Comparison of ENCODE assay signal across 13 cellular contexts in genomic region chr21:33386222-33386784, GRCh38. TPM values are rescaled to one million over a fixed set of nuclear protein-coding genes. Genes with fewer than 3 reads are reported as not detected.
A peak's percentile ranks its signal among the peaks of the same experiment; 100 is the strongest.
DNase-seq lines count a peak whose midpoint lies in the region; ATAC-seq, FAIRE-seq and TF ChIP-seq lines count a peak whose summit lies in the region.
"Had no signal": no experiment of that assay in that cellular context is flagged by ENCODE, and none has a peak within 500 bp of the region (broad histone marks: within the 10 kb centered on the region; RNA-seq: fewer than 3 reads in every experiment).

No MANE protein-coding gene starts in this region.

- H3K4me3 ChIP-seq in endothelial cell of umbilical vein (replicated peaks in 1 of 3; ENCODE audit: insufficient read depth in 1 of 3, low read depth in 1 of 3, low read length in 3 of 3) (no peak overlapping the region), smooth muscle cell (no peak overlapping the region)
- H3K4me3 ChIP-seq: mucosa of descending colon had no signal

- H4K20me1 ChIP-seq in endothelial cell of umbilical vein (replicated peaks; ENCODE audit: control insufficient read depth, extremely low read depth, insufficient read depth, low read length) = no peaks in the 10 kb centered on the region
- H4K20me1 ChIP-seq in smooth muscle cell (ENCODE audit: low read depth) = no peaks in the 10 kb centered on the region

- POLR2A ChIA-PET in endothelial cell of umbilical vein (lab: Charles Lee) = no interaction called here

- H3K4me2 ChIP-seq in endothelial cell of umbilical vein (ENCODE audit: insufficient read depth, low read length) (no peak overlapping the region), smooth muscle cell (no peak overlapping the region)

- no peak for FAIRE-seq in endothelial cell of umbilical vein (lab: Jason Lieb, UNC)

- BruUV-seq in endothelial cell of umbilical vein (replicated peaks; lab: Mats Ljungman, UMichigan) = no TSS peak

- CTCF ChIA-PET in endothelial cell of umbilical vein (lab: Charles Lee) = interaction anchor here (0.6 to 3.1 kb wide), 4 partner anchors 10 to 186 kb away, joined by 3 to 12 read pairs (median 6); no protein-coding TSS in a partner anchor

- no peak overlapping the region for H2AFZ ChIP-seq in endothelial cell of umbilical vein (ENCODE audit: low read depth, low read length)
- H2AFZ ChIP-seq in smooth muscle cell (ENCODE audit: low read depth) = no peak overlapping the region

- no peak for TF ChIP-seq POLR2A in endothelial cell of umbilical vein (IDR thresholded peaks at IDR 0.05; ENCODE audit: low read depth, low read length)

- DNase-seq in OCI-M1 (lab: John Stamatoyannopoulos, UW) = peak; percentile 84
- DNase-seq in endothelial cell of umbilical vein (ENCODE audit: low read depth, low spot score) = no peak
- no peak for DNase-seq in smooth muscle cell (lab: John Stamatoyannopoulos, UW; ENCODE audit: unreplicated experiment)
- no peak for DNase-seq in amniotic stem cell (lab: John Stamatoyannopoulos, UW)
- DNase-seq: activated CD4-positive, CD25-positive, alpha-beta regulatory T cell treated with anti-CD3 and anti-CD28 coated beads, Interleukin-2, amount 50 U/mL, for 72 hours; DMS79; mucosa of descending colon; NCI-H1105; NCI-H524; SHP77 treated with DMSO at 0.1 percent for 48 hours had no signal

- H3K27ac ChIP-seq in endothelial cell of umbilical vein (ENCODE audit: insufficient read depth, low read depth, low read length) (no peak overlapping the region), smooth muscle cell (ENCODE audit: low read depth) (no peak overlapping the region)

- ATAC-seq in HG03045 (IDR thresholded peaks at IDR 0.05; ENCODE audit: unreplicated experiment) (no peak), HG03354 (IDR thresholded peaks at IDR 0.05; ENCODE audit: poor library complexity, severe bottlenecking, unreplicated experiment) (no peak)
- ATAC-seq: mucosa of descending colon had no signal

- H3K4me1 ChIP-seq in endothelial cell of umbilical vein (ENCODE audit: control insufficient read depth, extremely low read depth, insufficient read depth, low read length) = peaks cover 16% of the 10 kb centered on the region
- no peaks in the 10 kb centered on the region for H3K4me1 ChIP-seq in smooth muscle cell (ENCODE audit: low read depth)

- peaks cover 11% of the 10 kb centered on the region for H3F3A ChIP-seq in smooth muscle cell (ENCODE audit: low read depth)

- TF ChIP-seq CTCF in GM12874 (IDR thresholded peaks at IDR 0.05; ENCODE audit: insufficient read depth, low read depth, low read length) (peak; percentile 24; the same call in 1 of the 2 replicates), endothelial cell of umbilical vein (IDR thresholded peaks at IDR 0.05; ENCODE audit: extremely low read depth in 1 of 2, insufficient read depth in 1 of 2, low read depth in 1 of 2, low read length in 2 of 2) (peak; percentile 12 to 31), smooth muscle cell (IDR thresholded peaks at IDR 0.05; ENCODE audit: borderline replicate concordance, insufficient read depth, poor library complexity, severe bottlenecking) (peak; percentile 31)

- WGBS in smooth muscle cell (ENCODE audit: low lambda C conversion rate) = 80% methylated on average over 6 of the region's 6 CpGs

- H3K36me3 ChIP-seq in endothelial cell of umbilical vein (ENCODE audit: control insufficient read depth in 2 of 2, extremely low read depth in 1 of 2, insufficient read depth in 2 of 2, low read length in 2 of 2) (no peaks in the 10 kb centered on the region), smooth muscle cell (ENCODE audit: low read depth) (no peaks in the 10 kb centered on the region)

- no peaks in the 10 kb centered on the region for H3K9me3 ChIP-seq in endothelial cell of umbilical vein (replicated peaks; ENCODE audit: control insufficient read depth, insufficient read depth, low read length)
- H3K9me3 ChIP-seq in smooth muscle cell (replicated peaks; ENCODE audit: low read depth) = no peaks in the 10 kb centered on the region
- H3K9me3 ChIP-seq: mucosa of descending colon had no signal

- H3K9me1 ChIP-seq in endothelial cell of umbilical vein (replicated peaks; ENCODE audit: control insufficient read depth, extremely low read depth, insufficient read depth, low read length) = no peaks in the 10 kb centered on the region

- intact Hi-C loops in endothelial cell of umbilical vein (cut with micrococcal nuclease) = no loop called here

- H3K27me3 ChIP-seq in endothelial cell of umbilical vein (ENCODE audit: control insufficient read depth in 2 of 2, insufficient read depth in 2 of 2, low read length in 2 of 2) (no peaks in the 10 kb centered on the region), smooth muscle cell (ENCODE audit: low read depth) (no peaks in the 10 kb centered on the region)

- dilution Hi-C loops in endothelial cell of umbilical vein (cut with MboI; ENCODE audit: extremely low pct_ligation_motif_present, low sequenced_read_pairs) = no loop called here

- H3K79me2 ChIP-seq in endothelial cell of umbilical vein (ENCODE audit: control insufficient read depth, insufficient read depth, low read length) = no peaks in the 10 kb centered on the region
- H3K79me2 ChIP-seq in smooth muscle cell (ENCODE audit: low read depth) = no peaks in the 10 kb centered on the region

- H3K9ac ChIP-seq in endothelial cell of umbilical vein (replicated peaks; ENCODE audit: extremely low read depth, insufficient read depth, low read length) (no peak overlapping the region), smooth muscle cell (ENCODE audit: low read depth) (no peak overlapping the region)

TF ChIP-seq in endothelial cell of umbilical vein, 7 proteins besides CTCF, POLR2A, EP300 and RAD21:
- TF ChIP-seq POLR2AphosphoS5 (IDR thresholded peaks at IDR 0.05; ENCODE audit: insufficient read depth, low read depth, low read length) (no peak), MYC (IDR thresholded peaks at IDR 0.05; ENCODE audit: low read depth, low read length) (no peak), JUN (IDR thresholded peaks at IDR 0.05; ENCODE audit: borderline replicate concordance, insufficient read depth, insufficient read length, low read depth) (no peak), GATA2 (IDR thresholded peaks at IDR 0.05; ENCODE audit: insufficient read depth, insufficient read length, low read depth, low read length) (no peak), EZH2 (IDR thresholded peaks at IDR 0.05; ENCODE audit: borderline replicate concordance, low read depth, low read length, severe bottlenecking) (no peak), FOS (IDR thresholded peaks at IDR 0.05; ENCODE audit: borderline replicate concordance, insufficient read depth, low read length) (no peak), MAX (IDR thresholded peaks at IDR 0.05; ENCODE audit: insufficient read depth, insufficient read length) (no peak)

RNA-seq across cellular contexts. Expression of gene IFNGR2, which starts 16.9 kb away (rescaled TPM):
- total RNA-seq in endothelial cell of umbilical vein = 46.1 and 47.3 TPM in 2 replicates
- polyA plus RNA-seq in endothelial cell of umbilical vein = 44.2 and 55.3 TPM in 2 replicates
- 51.0 and 58.8 TPM in 2 replicates for polyA plus RNA-seq in endothelial cell of umbilical vein (2011; cell fraction: cytosol; rRNA removed)
- polyA plus RNA-seq in endothelial cell of umbilical vein (2011; cell fraction: nucleus; rRNA removed) = 24.2 and 29.2 TPM in 2 replicates
- 62.2 and 72.5 TPM in 2 replicates for polyA plus RNA-seq in endothelial cell of umbilical vein (2012)
- 61.8 and 65.3 TPM in 2 replicates for polyA minus RNA-seq in endothelial cell of umbilical vein
- polyA minus RNA-seq in endothelial cell of umbilical vein (2011; cell fraction: cytosol; rRNA and poly(A)+ RNA removed) = 29.3 TPM
- polyA minus RNA-seq in endothelial cell of umbilical vein (2011; cell fraction: nucleus; rRNA and poly(A)+ RNA removed) = 12.1 and 15.9 TPM in 2 replicates
- 117 and 134 TPM in 2 replicates for total RNA-seq in smooth muscle cell
- 127 and 132 TPM in 2 replicates for polyA plus RNA-seq in smooth muscle cell
